26 cellular contexts compared by ENCODE assay signal in the genomic region with DNA sequence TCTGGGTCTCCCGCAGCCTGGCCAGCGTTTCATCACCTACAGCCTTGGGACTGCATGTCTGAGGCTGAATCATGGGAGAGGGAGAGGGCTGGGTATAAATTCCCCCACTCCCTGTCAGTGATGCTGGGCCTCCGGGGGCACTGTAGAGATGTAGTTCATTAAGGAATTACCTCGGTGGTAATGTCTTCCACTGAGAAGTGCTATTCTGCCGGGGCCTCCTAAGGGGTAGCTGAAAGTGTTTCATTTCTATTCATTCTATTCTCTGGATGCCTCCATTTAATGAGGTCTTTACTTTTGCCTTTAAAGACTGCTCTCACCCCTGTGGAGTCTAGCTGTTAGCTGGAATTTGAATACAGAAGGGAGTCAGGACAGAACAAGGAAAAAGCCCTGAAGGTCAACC.
"Had no signal": no experiment of that assay in that cellular context is flagged by ENCODE, and none has a peak within 500 bp of the region (broad histone marks: within the 10 kb centered on the region; RNA-seq: fewer than 3 reads in every experiment).

No MANE protein-coding gene starts in this region.

- H3K9me3 Mint-ChIP-seq: activated naive CD4-positive, alpha-beta T cell treated with anti-CD3 and anti-CD28 coated beads, Interleukin-2, amount 50 U/mL, for 24 hours; dendritic cell treated with granulocyte-macrophage colony-stimulating factor and Interleukin-4, amounts not matched to agents 40 ng/mL and 50 ng/mL, for 4 days; natural killer cell; stimulated activated memory B cell treated with anti-CD40 and anti-IgM and Interleukin-4, amounts not matched to agents 10 μg/mL and 1 μg/mL and 100 μg/mL, for 72 hours had no signal

- H3K36me3 ChIP-seq: adrenal gland, ascending aorta, brain microvascular endothelial cell, gastroesophageal sphincter, left lung, right lobe of liver, stomach, suprapubic skin, tibial nerve had no signal

- H3K27ac ChIP-seq: adrenal gland, ascending aorta, brain microvascular endothelial cell, gastroesophageal sphincter, left lung, right lobe of liver, skin epidermis, stomach, suprapubic skin, tibial nerve had no signal

- H3K27me3 ChIP-seq: adrenal gland, ascending aorta, brain microvascular endothelial cell, gastroesophageal sphincter, left lung, right lobe of liver, stomach, suprapubic skin, tibial nerve had no signal

- H3K4me3 ChIP-seq: adrenal gland, ascending aorta, gastroesophageal sphincter, left lung, lung, right lobe of liver, skin epidermis, stomach, suprapubic skin, tibial nerve had no signal

- H3K9me3 ChIP-seq: adrenal gland, ascending aorta, gastroesophageal sphincter, left lung, right lobe of liver, suprapubic skin had no signal

- H3K36me3 Mint-ChIP-seq: activated naive CD4-positive, alpha-beta T cell treated with anti-CD3 and anti-CD28 coated beads, Interleukin-2, amount 50 U/mL, for 24 hours; immature natural killer cell; natural killer cell; stimulated activated memory B cell treated with anti-CD40 and anti-IgM and Interleukin-4, amounts not matched to agents 10 μg/mL and 1 μg/mL and 100 μg/mL, for 72 hours had no signal

- H3K27ac Mint-ChIP-seq: activated naive CD4-positive, alpha-beta T cell treated with anti-CD3 and anti-CD28 coated beads, Interleukin-2, amount 50 U/mL, for 24 hours; dendritic cell treated with granulocyte-macrophage colony-stimulating factor and Interleukin-4, amounts not matched to agents 40 ng/mL and 50 ng/mL, for 4 days; immature natural killer cell; natural killer cell; stimulated activated memory B cell treated with anti-CD40 and anti-IgM and Interleukin-4, amounts not matched to agents 10 μg/mL and 1 μg/mL and 100 μg/mL, for 72 hours had no signal

- H3K27me3 Mint-ChIP-seq: dendritic cell treated with granulocyte-macrophage colony-stimulating factor and Interleukin-4, amounts not matched to agents 40 ng/mL and 50 ng/mL, for 4 days; stimulated activated memory B cell treated with anti-CD40 and anti-IgM and Interleukin-4, amounts not matched to agents 10 μg/mL and 1 μg/mL and 100 μg/mL, for 72 hours had no signal

- DNase-seq: activated CD4-positive, alpha-beta T cell treated with anti-CD3 and anti-CD28 coated beads for 4 hours; activated CD4-positive, alpha-beta T cell treated with anti-CD3 and anti-CD28 coated beads, Interleukin-2, amount 50 U/mL, for 48 hours; activated CD4-positive, CD25-positive, alpha-beta regulatory T cell; activated gamma-delta T cell; adrenal gland; brain microvascular endothelial cell; caudate nucleus; effector CD8-positive, alpha-beta T cell; head of caudate nucleus; immature natural killer cell; kidney glomerular epithelial cell; left lung; natural killer cell; nucleus accumbens; right lobe of liver; stomach; T1000 had no signal

- ATAC-seq: gastroesophageal sphincter; left lung; natural killer cell; right lobe of liver; stimulated activated memory B cell treated with anti-CD40 and anti-IgM and Interleukin-4, amounts not matched to agents 10 μg/mL and 1 μg/mL and 100 μg/mL, for 72 hours had no signal

- H3K4me1 ChIP-seq: adrenal gland, ascending aorta, gastroesophageal sphincter, left lung, right lobe of liver, stomach, suprapubic skin, tibial nerve had no signal

- H3K4me3 Mint-ChIP-seq: activated naive CD4-positive, alpha-beta T cell treated with anti-CD3 and anti-CD28 coated beads, Interleukin-2, amount 50 U/mL, for 24 hours; dendritic cell treated with granulocyte-macrophage colony-stimulating factor and Interleukin-4, amounts not matched to agents 40 ng/mL and 50 ng/mL, for 4 days; immature natural killer cell; natural killer cell; stimulated activated memory B cell treated with anti-CD40 and anti-IgM and Interleukin-4, amounts not matched to agents 10 μg/mL and 1 μg/mL and 100 μg/mL, for 72 hours had no signal

- H3K4me1 Mint-ChIP-seq: activated naive CD4-positive, alpha-beta T cell treated with anti-CD3 and anti-CD28 coated beads, Interleukin-2, amount 50 U/mL, for 24 hours; immature natural killer cell; natural killer cell; stimulated activated memory B cell treated with anti-CD40 and anti-IgM and Interleukin-4, amounts not matched to agents 10 μg/mL and 1 μg/mL and 100 μg/mL, for 72 hours had no signal
